12 cellular contexts compared by ENCODE assay signal in genomic region chr22:50674127-50674493, GRCh38. TPM values are rescaled to one million over a fixed set of nuclear protein-coding genes. Genes with fewer than 3 reads are reported as not detected.
DNase-seq lines count a peak whose midpoint lies in the region; ATAC-seq and TF ChIP-seq lines count a peak whose summit lies in the region.
"Had no signal": no experiment of that assay in that cellular context is flagged by ENCODE, and none has a peak within 500 bp of the region (broad histone marks: within the 10 kb centered on the region; RNA-seq: fewer than 3 reads in every experiment).

No MANE protein-coding gene starts in this region.

- H3K4me1 Mint-ChIP-seq in neural progenitor cell = peaks cover 37% of the 10 kb centered on the region

- peaks cover 10% of the 10 kb centered on the region for H4K20me1 ChIP-seq in neural progenitor cell (ENCODE audit: low read depth)

- H3F3A ChIP-seq in neural progenitor cell (ENCODE audit: low read depth) = peaks cover 17% of the 10 kb centered on the region

- H3K27ac Mint-ChIP-seq in neural progenitor cell = no peak overlapping the region
- H3K27ac Mint-ChIP-seq: activated naive CD8-positive, alpha-beta T cell had no signal

- DNase-seq in GM13976 (ENCODE audit: low spot score) (peak; percentile 39), dorsolateral prefrontal cortex (peak in 1 of 10 donors; percentile 31), neural progenitor cell (ENCODE audit: low spot score) (peak; percentile 66), T-helper 2 cell (no peak)
- no peak for DNase-seq in activated CD4-positive, alpha-beta T cell treated with anti-CD3 and anti-CD28 coated beads, Interleukin-2, amount 50 U/mL, for 48 hours
- DNase-seq: activated CD4-positive, CD25-positive, alpha-beta regulatory T cell; kidney glomerular epithelial cell; NCI-H1092 had no signal

- H3K4me2 ChIP-seq in neural progenitor cell = peak overlapping the region; percentile 97

- H3K4me3 Mint-ChIP-seq in neural progenitor cell = peak overlapping the region; percentile 78

- peaks cover 6% of the 10 kb centered on the region for H3K4me1 ChIP-seq in neural progenitor cell

- H3K4me3 ChIP-seq in dorsolateral prefrontal cortex = peak overlapping the region; percentile 25 to 75 (median 59)
- H3K4me3 ChIP-seq in neural progenitor cell = peak overlapping the region; percentile 85

- intact Hi-C loops in dorsolateral prefrontal cortex (cut with DNase I) = no loop called here

- H2AFZ ChIP-seq in neural progenitor cell (replicated peaks) = no peak overlapping the region

- ATAC-seq in HG03469 (IDR thresholded peaks at IDR 0.05; ENCODE audit: unreplicated experiment) (no peak), HG03439 (IDR thresholded peaks at IDR 0.05; ENCODE audit: unreplicated experiment) (no peak)

- TF ChIP-seq CTCF in 22Rv1 (IDR thresholded peaks at IDR 0.05) = no peak
- TF ChIP-seq CTCF in GM13976 (IDR thresholded peaks at IDR 0.05; ENCODE audit: borderline replicate concordance, control extremely low read depth, extremely low read depth, insufficient read depth, missing control alignments) = no peak
- TF ChIP-seq CTCF in dorsolateral prefrontal cortex (IDR thresholded peaks at IDR 0.05 in 54 of 56, conservative IDR thresholded peaks at IDR 0.05 in 2 of 56; ENCODE audit: low read depth in 1 of 56, partially characterized antibody in 56 of 56) = no peak
- TF ChIP-seq CTCF in neural progenitor cell (IDR thresholded peaks at IDR 0.05) = no peak

- no peaks in the 10 kb centered on the region for H3K9me3 ChIP-seq in neural progenitor cell (ENCODE audit: low read depth)

- H3K9me3 Mint-ChIP-seq in neural progenitor cell = peaks cover 2% of the 10 kb centered on the region

- in situ Hi-C loops in GM13976 (cut with MboI; ENCODE audit: low sequenced_read_pairs, unreplicated experiment) = no loop called here

- no peaks in the 10 kb centered on the region for H3K36me3 ChIP-seq in neural progenitor cell

- peaks cover 29% of the 10 kb centered on the region for H3K27me3 Mint-ChIP-seq in neural progenitor cell (ENCODE audit: insufficient read depth, low read depth)

- peak overlapping the region; percentile 80 for H3K27ac ChIP-seq in 22Rv1
- peak overlapping the region in 43 of 59 donors; percentile 20 to 90 (median 78) for H3K27ac ChIP-seq in dorsolateral prefrontal cortex
- no peak overlapping the region for H3K27ac ChIP-seq in neural progenitor cell

- H3K27me3 ChIP-seq in dorsolateral prefrontal cortex = peaks cover 0 to 16% (median 0%) of the 10 kb centered on the region in 45 donors
- H3K27me3 ChIP-seq in neural progenitor cell = peaks cover 32% of the 10 kb centered on the region

- peaks cover 16% of the 10 kb centered on the region for H3K36me3 Mint-ChIP-seq in neural progenitor cell
- H3K36me3 Mint-ChIP-seq: activated naive CD8-positive, alpha-beta T cell had no signal

- H3K9ac ChIP-seq in neural progenitor cell = no peak overlapping the region

- no peaks in the 10 kb centered on the region for H3K79me2 ChIP-seq in neural progenitor cell (ENCODE audit: low read depth)

RNA-seq across cellular contexts. Expression of gene SHANK3, which starts 1.5 kb away (rescaled TPM):
- total RNA-seq in dorsolateral prefrontal cortex (100 to 1,000 TPM in 90 of 120 experiments, 10 to 100 TPM in 30; 42.8 to 197 (median 115) TPM), neural progenitor cell (ENCODE audit: low replicate concordance) (0.65 and 3.6 TPM in 2 replicates)

RNA-seq across cellular contexts. Expression of gene ARSA, which starts 46.2 kb away (rescaled TPM):
- total RNA-seq in dorsolateral prefrontal cortex = 10 to 100 TPM; 32.1 to 72.7 (median 48.0) TPM
- 4.2 and 18.4 TPM in 2 replicates for total RNA-seq in neural progenitor cell (ENCODE audit: low replicate concordance)

Comparison
In these comparisons a context has a peak if more than half of its experiments do, and no peak if none do; other contexts are left out.
1. DNase-seq: peak in GM13976 (single experiment) and neural progenitor cell (single experiment); none in activated CD4-positive, alpha-beta T cell treated with anti-CD3 and anti-CD28 coated beads, Interleukin-2, amount 50 U/mL, for 48 hours (0 of 2) and T-helper 2 cell (0 of 5).